In the genomic region with DNA sequence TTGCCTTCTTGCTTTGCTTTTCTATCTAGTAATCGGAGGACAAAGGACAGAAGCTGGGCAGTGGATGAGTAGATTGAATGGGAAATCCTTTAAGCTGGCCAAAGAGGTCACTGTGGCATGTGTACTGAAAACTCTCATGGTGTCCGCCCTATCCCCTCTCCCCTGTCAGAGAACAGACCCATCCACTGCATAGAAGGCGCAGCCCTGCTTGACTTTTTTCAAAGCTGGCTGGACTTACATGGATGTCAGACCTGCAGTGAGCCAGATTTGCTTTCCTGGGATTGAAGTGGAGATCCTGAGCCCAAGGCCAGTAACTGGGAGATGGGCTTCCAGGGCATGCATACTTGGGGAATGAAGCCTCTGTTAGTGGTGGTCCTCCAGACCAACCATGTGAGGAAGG, we compare ENCODE assay signal across 33 cellular contexts.
"Had no signal": no experiment of that assay in that cellular context is flagged by ENCODE, and none has a peak within 500 bp of the region (broad histone marks: within the 10 kb centered on the region; RNA-seq: fewer than 3 reads in every experiment).

No MANE protein-coding gene starts in this region.

- H3K4me3 ChIP-seq: cardiac muscle cell, SJSA1 had no signal

- H3K9me3 ChIP-seq: SJSA1, SK-N-SH had no signal

- H3K9me3 Mint-ChIP-seq: activated CD4-positive, alpha-beta memory T cell treated with anti-CD3 and anti-CD28 coated beads for 36 hours; activated naive CD4-positive, alpha-beta T cell treated with anti-CD3 and anti-CD28 coated beads, Interleukin-2, amount 10 ng/mL, durations not matched to agents 7 days and 5 days; activated naive CD8-positive, alpha-beta T cell treated with anti-CD3 and anti-CD28 coated beads, Interleukin-2, amount 50 U/mL, for 24 hours; IgD-negative memory B cell; T-helper 1 cell treated with Interleukin-12 subunit alpha and Interleukin-12 subunit beta and Interleukin-4 antibody, amounts not matched to agents 30 μg/mL and 1 μg/mL, for 36 hours; T-helper 2 cell treated with Interferon-gamma antibody and Interleukin-4, amounts not matched to agents 5 μg/mL and 100 μg/mL, for 36 hours; WTC11 had no signal

- H3K27ac ChIP-seq: brain microvascular endothelial cell, cardiac muscle cell, SJSA1 had no signal

- H3K4me2 ChIP-seq: SK-N-SH had no signal

- H3K4me3 Mint-ChIP-seq: activated CD4-positive, alpha-beta memory T cell treated with anti-CD3 and anti-CD28 coated beads for 36 hours; activated CD4-positive, alpha-beta T cell treated with anti-CD3 and anti-CD28 coated beads for 36 hours; activated CD8-positive, alpha-beta memory T cell treated with anti-CD3 and anti-CD28 coated beads, Interleukin-2, amount 10 ng/mL, durations not matched to agents 7 days and 5 days; activated naive CD4-positive, alpha-beta T cell treated with anti-CD3 and anti-CD28 coated beads, Interleukin-2, amount 10 ng/mL, durations not matched to agents 7 days and 5 days; activated naive CD8-positive, alpha-beta T cell; activated naive CD8-positive, alpha-beta T cell treated with anti-CD3 and anti-CD28 coated beads, Interleukin-2, amount 50 U/mL, for 24 hours; IgD-negative memory B cell; T-helper 1 cell treated with Interleukin-12 subunit alpha and Interleukin-12 subunit beta and Interleukin-4 antibody, amounts not matched to agents 30 μg/mL and 1 μg/mL, for 36 hours; T-helper 2 cell treated with Interferon-gamma antibody and Interleukin-4, amounts not matched to agents 5 μg/mL and 100 μg/mL, for 36 hours; WTC11 had no signal

- H3K4me1 ChIP-seq: SJSA1 had no signal

- H3K9ac ChIP-seq: SK-N-SH had no signal

- H3K36me3 ChIP-seq: brain microvascular endothelial cell, cardiac muscle cell, SJSA1 had no signal

- H3K27ac Mint-ChIP-seq: activated CD4-positive, alpha-beta memory T cell treated with anti-CD3 and anti-CD28 coated beads for 36 hours; activated CD4-positive, alpha-beta T cell treated with anti-CD3 and anti-CD28 coated beads for 36 hours; activated CD8-positive, alpha-beta memory T cell treated with anti-CD3 and anti-CD28 coated beads, Interleukin-2, amount 10 ng/mL, durations not matched to agents 7 days and 5 days; activated naive CD4-positive, alpha-beta T cell treated with anti-CD3 and anti-CD28 coated beads, Interleukin-2, amount 10 ng/mL, durations not matched to agents 7 days and 5 days; activated naive CD8-positive, alpha-beta T cell; activated naive CD8-positive, alpha-beta T cell treated with anti-CD3 and anti-CD28 coated beads, Interleukin-2, amount 50 U/mL, for 24 hours; IgD-negative memory B cell; T-helper 1 cell treated with Interleukin-12 subunit alpha and Interleukin-12 subunit beta and Interleukin-4 antibody, amounts not matched to agents 30 μg/mL and 1 μg/mL, for 36 hours; T-helper 2 cell treated with Interferon-gamma antibody and Interleukin-4, amounts not matched to agents 5 μg/mL and 100 μg/mL, for 36 hours; WTC11 had no signal

- ATAC-seq: activated CD4-positive, alpha-beta T cell treated with anti-CD3 and anti-CD28 coated beads for 36 hours; activated CD4-positive, CD25-positive, alpha-beta regulatory T cell treated with anti-CD3 and anti-CD28 coated beads, Interleukin-2, amount 50 U/mL, for 24 hours; activated CD8-positive, alpha-beta memory T cell treated with anti-CD3 and anti-CD28 coated beads, Interleukin-2, amount 10 ng/mL, durations not matched to agents 7 days and 5 days; activated naive CD8-positive, alpha-beta T cell treated with anti-CD3 and anti-CD28 coated beads, Interleukin-2, amount 50 U/mL, for 24 hours; Panc1; WTC11 had no signal

- H3K4me1 Mint-ChIP-seq: activated CD4-positive, alpha-beta T cell treated with anti-CD3 and anti-CD28 coated beads for 36 hours; activated CD8-positive, alpha-beta memory T cell treated with anti-CD3 and anti-CD28 coated beads, Interleukin-2, amount 10 ng/mL, durations not matched to agents 7 days and 5 days; activated naive CD4-positive, alpha-beta T cell treated with anti-CD3 and anti-CD28 coated beads, Interleukin-2, amount 10 ng/mL, durations not matched to agents 7 days and 5 days; activated naive CD8-positive, alpha-beta T cell treated with anti-CD3 and anti-CD28 coated beads, Interleukin-2, amount 50 U/mL, for 24 hours; IgD-negative memory B cell had no signal

- H3K27me3 ChIP-seq: brain microvascular endothelial cell, cardiac muscle cell, SJSA1 had no signal

- DNase-seq: activated CD4-positive, alpha-beta memory T cell treated with anti-CD3 and anti-CD28 coated beads for 36 hours; activated CD4-positive, alpha-beta T cell treated with anti-CD3 and anti-CD28 coated beads for 36 hours; activated CD4-positive, alpha-beta T cell treated with anti-CD3 and anti-CD28 coated beads, Interleukin-2, amount 50 U/mL, for 1 hour; activated CD8-positive, alpha-beta memory T cell treated with anti-CD3 and anti-CD28 coated beads for 24 hours; activated CD8-positive, alpha-beta memory T cell treated with anti-CD3 and anti-CD28 coated beads, Interleukin-2, amount 10 ng/mL, durations not matched to agents 7 days and 5 days; activated CD8-positive, alpha-beta memory T cell treated with anti-CD3 and anti-CD28 coated beads, Interleukin-2, amount 50 U/mL, for 48 hours; activated effector memory CD4-positive, alpha-beta T cell treated with Interleukin-2 at 50 U/mL for 16 hours; activated naive CD4-positive, alpha-beta T cell treated with anti-CD3 and anti-CD28 coated beads, Interleukin-2, amount 10 ng/mL, durations not matched to agents 7 days and 5 days; activated naive CD8-positive, alpha-beta T cell treated with anti-CD3 and anti-CD28 coated beads, Interleukin-2, amount 50 U/mL, for 24 hours; activated T-cell treated with anti-CD3 and anti-CD28 coated beads, Interleukin-2, amount 50 U/mL, for 48 hours; anterior cingulate cortex; brain microvascular endothelial cell; Kasumi-1; KBM-7; MM.1S; MV-4-11; NCI-H1092; NCI-H1436 treated with DMSO at 0.1 percent for 48 hours; NCI-H1694 treated with DMSO at 0.1 percent for 48 hours; NCI-H2029; NCI-H345; NCI-H524 treated with DMSO at 0.1 percent for 48 hours; SHP77 treated with DMSO at 0.1 percent for 48 hours; SK-N-SH had no signal

- H3K27me3 Mint-ChIP-seq: activated CD4-positive, alpha-beta memory T cell treated with anti-CD3 and anti-CD28 coated beads for 36 hours; activated naive CD8-positive, alpha-beta T cell; IgD-negative memory B cell had no signal
